Comparison of ENCODE assay signal across 16 cellular contexts in genomic region chr7:152178405-152179058, GRCh38.
"Had no signal": no experiment of that assay in that cellular context is flagged by ENCODE, and none has a peak within 500 bp of the region (broad histone marks: within the 10 kb centered on the region; RNA-seq: fewer than 3 reads in every experiment).

No MANE protein-coding gene starts in this region.

- ATAC-seq: effector memory CD8-positive, alpha-beta T cell; stimulated activated naive CD8-positive, alpha-beta T cell treated with anti-CD3 and anti-CD28 coated beads, Interleukin-15, Interleukin-2, amounts not matched to agents 100 U/mL and 50 U/mL, for 24 hours; WTC11 had no signal

- DNase-seq: activated CD4-positive, alpha-beta T cell treated with anti-CD3 and anti-CD28 coated beads, Interleukin-2, amount 10 ng/mL, durations not matched to agents 24 days and 14 days; activated CD8-positive, alpha-beta memory T cell treated with anti-CD3 and anti-CD28 coated beads, Interleukin-2, amount 50 U/mL, for 4 hours; activated naive CD4-positive, alpha-beta T cell; effector memory CD8-positive, alpha-beta T cell; mesenchymal stem cell; nephron progenitor cell; occipital lobe; stimulated activated CD4-positive, alpha-beta T cell treated with anti-CD3 and anti-CD28 coated beads, Interleukin-12 subunit alpha, Interleukin-12 subunit beta, amount 100 ng/mL, for 4 hours; stimulated activated CD4-positive, alpha-beta T cell treated with anti-CD3 and anti-CD28 coated beads, Interleukin-1b, Interleukin-23, amount 100 ng/mL, for 48 hours; stimulated activated CD8-positive, alpha-beta memory T cell treated with anti-CD3 and anti-CD28 coated beads, Interleukin-4, amount 100 ng/mL, for 48 hours; stimulated activated naive CD8-positive, alpha-beta T cell treated with anti-CD3 and anti-CD28 coated beads, Interleukin-15, Interleukin-2, amounts not matched to agents 100 U/mL and 50 U/mL, for 24 hours had no signal

- H3K4me3 ChIP-seq: prostate gland, right atrium auricular region, SK-N-MC, suprapubic skin had no signal

- H3K27me3 Mint-ChIP-seq: activated CD4-positive, alpha-beta T cell treated with anti-CD3 and anti-CD28 coated beads, Interleukin-2, amount 10 ng/mL, durations not matched to agents 24 days and 14 days; effector memory CD8-positive, alpha-beta T cell had no signal

- H3K27ac Mint-ChIP-seq: activated CD4-positive, alpha-beta T cell treated with anti-CD3 and anti-CD28 coated beads, Interleukin-2, amount 10 ng/mL, durations not matched to agents 24 days and 14 days; nephron progenitor cell; WTC11 had no signal

- H3K4me1 ChIP-seq: prostate gland, right atrium auricular region, suprapubic skin had no signal

- H3K27ac ChIP-seq: prostate gland, right atrium auricular region, SK-N-MC, suprapubic skin had no signal

- H3K9me3 Mint-ChIP-seq: effector memory CD8-positive, alpha-beta T cell; nephron progenitor cell; WTC11 had no signal

- H3K4me3 Mint-ChIP-seq: activated CD4-positive, alpha-beta T cell treated with anti-CD3 and anti-CD28 coated beads, Interleukin-2, amount 10 ng/mL, durations not matched to agents 24 days and 14 days; effector memory CD8-positive, alpha-beta T cell; nephron progenitor cell; WTC11 had no signal

- H3K9me3 ChIP-seq: prostate gland, right atrium auricular region, suprapubic skin had no signal

- H3K27me3 ChIP-seq: right atrium auricular region, suprapubic skin had no signal

- H3K4me1 Mint-ChIP-seq: nephron progenitor cell, WTC11 had no signal
